Comparison of ENCODE assay signal across 17 cellular contexts in genomic region chr15:90684281-90684680, GRCh38.
"Had no signal": no experiment of that assay in that cellular context is flagged by ENCODE, and none has a peak within 500 bp of the region (broad histone marks: within the 10 kb centered on the region; RNA-seq: fewer than 3 reads in every experiment).

No MANE protein-coding gene starts in this region.

- H3K27ac ChIP-seq: breast epithelium, dorsolateral prefrontal cortex, lower lobe of right lung, testis had no signal

- H3K36me3 ChIP-seq: breast epithelium, lower lobe of right lung had no signal

- H3K4me3 ChIP-seq: breast epithelium, dorsolateral prefrontal cortex, lower lobe of right lung, smooth muscle cell, testis had no signal

- H3K36me3 Mint-ChIP-seq: activated naive CD8-positive, alpha-beta T cell; WTC11 had no signal

- H3K4me1 ChIP-seq: breast epithelium, testis had no signal

- H3K4me3 Mint-ChIP-seq: activated naive CD8-positive, alpha-beta T cell; immature natural killer cell; WTC11 had no signal

- H3K27me3 ChIP-seq: breast epithelium, dorsolateral prefrontal cortex, testis had no signal

- DNase-seq: activated CD4-positive, alpha-beta T cell treated with anti-CD3 and anti-CD28 coated beads, Interleukin-2, amount 50 U/mL, for 1 hour; activated CD8-positive, alpha-beta memory T cell treated with anti-CD3 and anti-CD28 coated beads, Interleukin-2, amount 50 U/mL, for 48 hours; aorta; dorsolateral prefrontal cortex; immature natural killer cell; lower lobe of right lung; midbrain; occipital lobe; right cardiac atrium; stimulated activated naive CD4-positive, alpha-beta T cell treated with Interleukin-2 at 50 U/mL for 16 hours; testis had no signal

- H3K27ac Mint-ChIP-seq: immature natural killer cell, progenitor cell of endocrine pancreas, WTC11 had no signal

- ATAC-seq: esophagus mucosa, lower lobe of right lung, right cardiac atrium, WTC11 had no signal

- H3K9me3 ChIP-seq: breast epithelium, testis had no signal

- H3K27me3 Mint-ChIP-seq: activated naive CD8-positive, alpha-beta T cell had no signal
